ENCODE assay signal across 25 cellular contexts in the genomic region with DNA sequence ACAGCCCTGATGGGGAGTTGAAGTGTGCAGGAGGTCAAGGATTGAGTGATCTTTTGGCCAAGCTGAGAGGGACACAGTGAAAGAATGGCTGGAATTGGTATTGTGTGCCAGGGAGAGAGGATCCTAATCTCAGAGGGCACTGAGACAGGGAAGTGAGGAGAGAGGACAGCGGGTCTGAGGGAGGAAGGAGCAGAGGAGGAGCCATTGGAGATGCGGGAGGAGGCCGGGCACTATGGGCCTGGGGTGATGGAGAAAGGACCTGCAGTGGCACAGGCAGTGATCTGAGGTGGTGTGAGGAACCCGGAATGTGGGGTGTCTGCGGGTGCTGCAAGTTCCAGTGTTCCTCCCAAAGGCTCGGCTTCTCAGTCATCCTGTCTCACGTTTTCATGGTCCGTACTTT. TPM values are rescaled to one million over a fixed set of nuclear protein-coding genes. Genes with fewer than 3 reads are reported as not detected.
DNase-seq lines count a peak whose midpoint lies in the region; ATAC-seq and TF ChIP-seq lines count a peak whose summit lies in the region.
"Had no signal": no experiment of that assay in that cellular context is flagged by ENCODE, and none has a peak within 500 bp of the region (broad histone marks: within the 10 kb centered on the region; RNA-seq: fewer than 3 reads in every experiment).

No MANE protein-coding gene starts in this region.

- TF ChIP-seq CTCF in activated CD8-positive, alpha-beta T cell treated with anti-CD3 and anti-CD28 coated beads for 36 hours (IDR thresholded peaks at IDR 0.05) = no peak
- TF ChIP-seq CTCF in suprapubic skin (IDR thresholded peaks at IDR 0.05) (no peak), upper lobe of left lung (IDR thresholded peaks at IDR 0.05) (no peak)

- H3K4me1 ChIP-seq in suprapubic skin (peaks cover 2% of the 10 kb centered on the region), upper lobe of left lung (peaks cover 0 to 9% (median 3%) of the 10 kb centered on the region in 4 donors)
- H3K4me1 ChIP-seq: foreskin keratinocyte had no signal

- CTCF ChIA-PET in activated CD8-positive, alpha-beta T cell treated with anti-CD3 and anti-CD28 coated beads for 36 hours (lab: Charles Lee) = interaction anchor here (0.6 kb wide), 1 partner anchor 23 kb away, joined by 3 read pairs; no protein-coding TSS in a partner anchor

- no peaks in the 10 kb centered on the region for H3K9me3 Mint-ChIP-seq in activated CD8-positive, alpha-beta T cell treated with anti-CD3 and anti-CD28 coated beads for 36 hours
- H3K9me3 Mint-ChIP-seq: activated T-helper 2 cell treated with anti-CD3 and anti-CD28 coated beads, Interferon-gamma antibody, Interleukin-2, Interleukin-4, amounts not matched to agents 10 μg/mL and 5 μg/mL and 100 μg/mL, durations not matched to agents 14 hours and 24 hours and 36 hours had no signal

- ATAC-seq in activated CD8-positive, alpha-beta T cell treated with anti-CD3 and anti-CD28 coated beads for 36 hours = no peak
- ATAC-seq in upper lobe of left lung (ENCODE audit: low FRiP score in 2 of 2) = no peak
- ATAC-seq: foreskin keratinocyte had no signal

- intact Hi-C loops in activated CD8-positive, alpha-beta T cell treated with anti-CD3 and anti-CD28 coated beads for 36 hours (cut with micrococcal nuclease) = no loop called here
- intact Hi-C loops in cardiac septum (cut with DNase I) = no loop called here

- H3K27me3 Mint-ChIP-seq in activated CD8-positive, alpha-beta T cell treated with anti-CD3 and anti-CD28 coated beads for 36 hours = no peaks in the 10 kb centered on the region
- H3K27me3 Mint-ChIP-seq: activated naive CD8-positive, alpha-beta T cell had no signal

- POLR2A ChIA-PET in activated CD8-positive, alpha-beta T cell treated with anti-CD3 and anti-CD28 coated beads for 36 hours (lab: Charles Lee) = no interaction called here

- peaks cover 42% of the 10 kb centered on the region for H3K4me1 Mint-ChIP-seq in activated CD8-positive, alpha-beta T cell treated with anti-CD3 and anti-CD28 coated beads for 36 hours (ENCODE audit: low read depth)

- DNase-seq in activated CD8-positive, alpha-beta memory T cell treated with anti-CD3 and anti-CD28 coated beads for 24 hours = peak; percentile 46
- no peak for DNase-seq in activated CD8-positive, alpha-beta memory T cell treated with anti-CD3 and anti-CD28 coated beads, Interleukin-2, amount 50 U/mL, for 48 hours
- no peak for DNase-seq in activated CD8-positive, alpha-beta T cell treated with anti-CD3 and anti-CD28 coated beads for 36 hours
- no peak for DNase-seq in suprapubic skin (ENCODE audit: low spot score in 2 of 2)
- no peak for DNase-seq in NCI-H1694 (lab: John Stamatoyannopoulos, UW)
- no peak for DNase-seq in upper lobe of left lung
- no peak for DNase-seq in cardiac septum (ENCODE audit: low spot score)
- DNase-seq: activated CD4-positive, CD25-positive, alpha-beta regulatory T cell treated with anti-CD3 and anti-CD28 coated beads, Interleukin-2, amount 50 U/mL, for 72 hours; BE2C; effector CD4-positive, alpha-beta T cell; erythroblast; foreskin keratinocyte; H7; MV-4-11; NCI-H2171 treated with DMSO at 0.1 percent for 48 hours; NCI-H524; NK-92 treated with Interleukin-12 subunit alpha and Interleukin-12 subunit beta, amount 100 ng/mL, for 24 hours; PC-9; sigmoid colon; SW 1271 had no signal

- no peaks in the 10 kb centered on the region for H3K9me3 ChIP-seq in suprapubic skin
- H3K9me3 ChIP-seq in upper lobe of left lung = no peaks in the 10 kb centered on the region
- H3K9me3 ChIP-seq: BE2C, sigmoid colon had no signal

- TF ChIP-seq EP300 in suprapubic skin (IDR thresholded peaks at IDR 0.05) (no peak), upper lobe of left lung (IDR thresholded peaks at IDR 0.05) (no peak)

- H3K27me3 ChIP-seq in layer of hippocampus (ENCODE audit: control insufficient read depth, insufficient read depth, low read length) = no peaks in the 10 kb centered on the region
- H3K27me3 ChIP-seq in suprapubic skin = no peaks in the 10 kb centered on the region
- H3K27me3 ChIP-seq in upper lobe of left lung = no peaks in the 10 kb centered on the region
- H3K27me3 ChIP-seq: BE2C, foreskin keratinocyte, hepatocyte, neural progenitor cell, sigmoid colon had no signal

- no peaks in the 10 kb centered on the region for H3K36me3 ChIP-seq in suprapubic skin
- H3K36me3 ChIP-seq in upper lobe of left lung = peaks cover 0 to 14% (median 3%) of the 10 kb centered on the region in 4 donors
- H3K36me3 ChIP-seq: neural progenitor cell had no signal

- no peak overlapping the region for H3K4me3 Mint-ChIP-seq in activated CD8-positive, alpha-beta T cell treated with anti-CD3 and anti-CD28 coated beads for 36 hours
- H3K4me3 Mint-ChIP-seq: activated naive CD8-positive, alpha-beta T cell; neural progenitor cell had no signal

- H3K4me3 ChIP-seq in suprapubic skin (no peak overlapping the region), upper lobe of left lung (no peak overlapping the region)
- H3K4me3 ChIP-seq: hepatocyte, neural progenitor cell, PC-9, sigmoid colon had no signal

- peak overlapping the region; percentile 10 for H3K27ac Mint-ChIP-seq in activated CD8-positive, alpha-beta T cell treated with anti-CD3 and anti-CD28 coated beads for 36 hours
- H3K27ac Mint-ChIP-seq: activated naive CD8-positive, alpha-beta T cell; neural progenitor cell had no signal

- no peak for TF ChIP-seq POLR2A in suprapubic skin (IDR thresholded peaks at IDR 0.05)
- TF ChIP-seq POLR2A in upper lobe of left lung (IDR thresholded peaks at IDR 0.05) = no peak

- WGBS in suprapubic skin = 94% methylated on average over 8 of the region's 8 CpGs
- WGBS in upper lobe of left lung, 2 donors = 90 to 97% methylated on average over 8 of the region's 8 CpGs

- peaks cover 50% of the 10 kb centered on the region for H3K36me3 Mint-ChIP-seq in activated CD8-positive, alpha-beta T cell treated with anti-CD3 and anti-CD28 coated beads for 36 hours (ENCODE audit: low read depth)

- H3K27ac ChIP-seq in layer of hippocampus (ENCODE audit: low read depth, low read length) = peak overlapping the region; percentile 21
- H3K27ac ChIP-seq in suprapubic skin = peak overlapping the region; percentile 9
- no peak overlapping the region for H3K27ac ChIP-seq in upper lobe of left lung
- H3K27ac ChIP-seq: foreskin keratinocyte, hepatocyte, neural progenitor cell, PC-9 had no signal

RNA-seq across cellular contexts. Expression of gene RNF144A, which starts 26.8 kb away (rescaled TPM):
- 10 to 100 TPM; 32.6 to 36.5 TPM for total RNA-seq in activated CD8-positive, alpha-beta T cell treated with anti-CD3 and anti-CD28 coated beads for 36 hours
- 10 to 100 TPM in 3 of 4 donors, 1 to 10 TPM in 1; 8.0 to 25.4 (median 15.8) TPM for total RNA-seq in suprapubic skin
- total RNA-seq in upper lobe of left lung = 10 to 100 TPM in 5 of 6 donors, 1 to 10 TPM in 1; 9.9 to 20.7 (median 13.4) TPM
- 11.7 TPM for total RNA-seq in cardiac septum

Comparison
In these comparisons a context has a peak if more than half of its experiments do, and no peak if none do; other contexts are left out.
1. H3K27ac ChIP-seq: peak in layer of hippocampus (single experiment) and suprapubic skin (single experiment); none in upper lobe of left lung (0 of 4).